In genomic region chr7:85316489-85316888, GRCh38 we compare ENCODE assay signal across 34 cellular contexts.
"Had no signal": no experiment of that assay in that cellular context is flagged by ENCODE, and none has a peak within 500 bp of the region (broad histone marks: within the 10 kb centered on the region; RNA-seq: fewer than 3 reads in every experiment).

No MANE protein-coding gene starts in this region.

- H3K9me3 ChIP-seq: MG63 had no signal

- H3K4me2 ChIP-seq: KMS-11 had no signal

- H3K27ac ChIP-seq: KMS-11 had no signal

- H3K4me3 ChIP-seq: MG63 had no signal

- H3K27me3 ChIP-seq: MG63 had no signal

- DNase-seq: Karpas-422, Kasumi-1, KG1, MG63, MM.1S, MV-4-11, NCI-H1048, NCI-H1092, NCI-H1092 treated with DMSO at 0.1 percent for 48 hours, NCI-H1105, NCI-H1105 treated with DMSO at 0.1 percent for 48 hours, NCI-H1417 treated with DMSO at 0.1 percent for 48 hours, NCI-H1436, NCI-H1436 treated with DMSO at 0.1 percent for 48 hours, NCI-H146, NCI-H1694, NCI-H1694 treated with DMSO at 0.1 percent for 48 hours, NCI-H187, NCI-H187 treated with DMSO at 0.1 percent for 48 hours, NCI-H1930, NCI-H2029, NCI-H2029 treated with DMSO at 0.1 percent for 48 hours, NCI-H2081, NCI-H2081 treated with DMSO at 0.1 percent for 48 hours, NCI-H2107, NCI-H2171, NCI-H2171 treated with DMSO at 0.1 percent for 48 hours, NCI-H2227 treated with DMSO at 0.1 percent for 48 hours, NCI-H226, NCI-H345, NCI-H446, NCI-H446 treated with DMSO at 0.1 percent for 48 hours, NCI-H510A had no signal

- H3K36me3 ChIP-seq: MG63 had no signal

- H3K9ac ChIP-seq: KMS-11 had no signal
